In the genomic region with DNA sequence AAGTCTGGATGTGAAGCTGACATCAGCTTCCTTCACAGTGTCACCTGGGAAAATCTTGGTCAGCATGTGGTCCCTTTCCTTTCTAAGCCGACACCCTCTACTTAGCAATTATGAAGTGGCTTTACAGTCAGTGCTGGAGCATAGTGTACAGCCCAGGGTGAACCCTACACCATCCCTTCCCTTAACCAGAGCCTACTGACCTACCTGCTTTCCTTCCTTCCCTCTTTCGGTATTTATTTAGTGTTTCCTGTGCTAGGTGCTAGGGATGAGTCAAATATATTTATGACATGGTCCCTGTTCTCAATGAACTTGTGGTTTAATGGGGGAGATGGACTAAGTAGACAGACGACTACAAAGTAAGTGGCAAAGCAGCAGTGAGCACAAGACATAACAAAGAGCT, we compare ENCODE assay signal across 17 cellular contexts.
DNase-seq lines count a peak whose midpoint lies in the region; ATAC-seq lines count a peak whose summit lies in the region.
"Had no signal": no experiment of that assay in that cellular context is flagged by ENCODE, and none has a peak within 500 bp of the region (broad histone marks: within the 10 kb centered on the region; RNA-seq: fewer than 3 reads in every experiment).

No MANE protein-coding gene starts in this region.

- no peaks in the 10 kb centered on the region for H3K27me3 Mint-ChIP-seq in stimulated activated naive CD8-positive, alpha-beta T cell treated with anti-CD3 and anti-CD28 coated beads, Interleukin-15, amount 100 ng/mL, for 72 hours
- H3K27me3 Mint-ChIP-seq: activated naive CD8-positive, alpha-beta T cell treated with anti-CD3 and anti-CD28 coated beads, Interleukin-2, amount 10 ng/mL, durations not matched to agents 7 days and 5 days; stimulated activated naive B cell treated with anti-CD40 and anti-IgM and Interleukin-4, amounts not matched to agents 10 μg/mL and 1 μg/mL and 100 μg/mL, for 72 hours had no signal

- no peak overlapping the region for H3K27ac Mint-ChIP-seq in stimulated activated naive CD8-positive, alpha-beta T cell treated with anti-CD3 and anti-CD28 coated beads, Interleukin-15, amount 100 ng/mL, for 72 hours
- H3K27ac Mint-ChIP-seq: activated naive CD8-positive, alpha-beta T cell treated with anti-CD3 and anti-CD28 coated beads, Interleukin-2, amount 10 ng/mL, durations not matched to agents 7 days and 5 days; endodermal cell; stimulated activated naive B cell treated with anti-CD40 and anti-IgM and Interleukin-4, amounts not matched to agents 10 μg/mL and 1 μg/mL and 100 μg/mL, for 72 hours; WTC11 had no signal

- peak; percentile 91 for ATAC-seq in stimulated activated naive CD8-positive, alpha-beta T cell treated with anti-CD3 and anti-CD28 coated beads, Interleukin-15, amount 100 ng/mL, for 72 hours
- ATAC-seq: HCT116, WTC11 had no signal

- peak overlapping the region; percentile 50 for H3K27ac ChIP-seq in epithelial cell of prostate
- H3K27ac ChIP-seq: thyroid gland had no signal

- no peak overlapping the region for H3K4me3 Mint-ChIP-seq in stimulated activated naive CD8-positive, alpha-beta T cell treated with anti-CD3 and anti-CD28 coated beads, Interleukin-15, amount 100 ng/mL, for 72 hours
- H3K4me3 Mint-ChIP-seq: activated naive CD8-positive, alpha-beta T cell treated with anti-CD3 and anti-CD28 coated beads, Interleukin-2, amount 10 ng/mL, durations not matched to agents 7 days and 5 days; endodermal cell; stimulated activated naive B cell treated with anti-CD40 and anti-IgM and Interleukin-4, amounts not matched to agents 10 μg/mL and 1 μg/mL and 100 μg/mL, for 72 hours; WTC11 had no signal

- peaks cover 31% of the 10 kb centered on the region for H3K4me1 Mint-ChIP-seq in stimulated activated naive CD8-positive, alpha-beta T cell treated with anti-CD3 and anti-CD28 coated beads, Interleukin-15, amount 100 ng/mL, for 72 hours

- H3K9me3 Mint-ChIP-seq in stimulated activated naive CD8-positive, alpha-beta T cell treated with anti-CD3 and anti-CD28 coated beads, Interleukin-15, amount 100 ng/mL, for 72 hours: no peaks in the 10 kb centered on the region
- H3K9me3 Mint-ChIP-seq: activated naive CD8-positive, alpha-beta T cell treated with anti-CD3 and anti-CD28 coated beads, Interleukin-2, amount 10 ng/mL, durations not matched to agents 7 days and 5 days; endodermal cell; stimulated activated naive B cell treated with anti-CD40 and anti-IgM and Interleukin-4, amounts not matched to agents 10 μg/mL and 1 μg/mL and 100 μg/mL, for 72 hours; WTC11 had no signal

- DNase-seq in activated CD4-positive, alpha-beta T cell treated with anti-CD3 and anti-CD28 coated beads for 48 hours: peak; percentile 31
- DNase-seq in activated CD4-positive, alpha-beta T cell treated with anti-CD3 and anti-CD28 coated beads for 1 hour: no peak
- peak; percentile 42 for DNase-seq in stimulated activated CD4-positive, alpha-beta T cell treated with anti-CD3 and anti-CD28 coated beads, Interleukin-1b, Interleukin-23, amount 100 ng/mL, for 48 hours
- DNase-seq in stimulated activated CD4-positive, alpha-beta T cell treated with anti-CD3 and anti-CD28 coated beads, Interleukin-4, amount 100 ng/mL, for 1 hour: no peak
- no peak for DNase-seq in epithelial cell of prostate (ENCODE audit: low read depth, low spot score)
- peak in 1 of 2 donors; percentile 18 for DNase-seq in stimulated activated naive CD8-positive, alpha-beta T cell treated with anti-CD3 and anti-CD28 coated beads, Interleukin-15, amount 100 ng/mL, for 72 hours
- no peak for DNase-seq in midbrain (lab: John Stamatoyannopoulos, UW)
- DNase-seq in dedifferentiated amniotic fluid mesenchymal stem cell (ENCODE audit: extremely low spot score): no peak
- DNase-seq: activated naive CD8-positive, alpha-beta T cell treated with anti-CD3 and anti-CD28 coated beads, Interleukin-2, amount 10 ng/mL, durations not matched to agents 7 days and 5 days; COR-L47; endodermal cell; NCI-H1048; NCI-H2029; stimulated activated naive B cell treated with anti-CD40 and anti-IgM and Interleukin-4, amounts not matched to agents 10 μg/mL and 1 μg/mL and 100 μg/mL, for 72 hours; thyroid gland had no signal

Comparison
In these comparisons a context has a peak if more than half of its experiments do, and no peak if none do; other contexts are left out.
1. DNase-seq: peak in activated CD4-positive, alpha-beta T cell treated with anti-CD3 and anti-CD28 coated beads for 48 hours (single experiment) and stimulated activated CD4-positive, alpha-beta T cell treated with anti-CD3 and anti-CD28 coated beads, Interleukin-1b, Interleukin-23, amount 100 ng/mL, for 48 hours (single experiment); none in activated CD4-positive, alpha-beta T cell treated with anti-CD3 and anti-CD28 coated beads for 1 hour (single experiment), stimulated activated CD4-positive, alpha-beta T cell treated with anti-CD3 and anti-CD28 coated beads, Interleukin-4, amount 100 ng/mL, for 1 hour (single experiment), epithelial cell of prostate (single experiment), midbrain (single experiment) and dedifferentiated amniotic fluid mesenchymal stem cell (single experiment).